ENCODE assay signal across 1 cellular context in genomic region chr11:64553554-64554201, GRCh38.
TF ChIP-seq lines count a peak whose summit lies in the region.

No MANE protein-coding gene starts in this region.

TF ChIP-seq in K562, 482 proteins besides CTCF, POLR2A, EP300 and RAD21:
- TF ChIP-seq ETV1 (tag; conservative IDR thresholded peaks at IDR 0.05; ENCODE audit: low read depth) (no peak), RB1 (IDR thresholded peaks at IDR 0.05; ENCODE audit: low read depth) (peak; percentile 67; the same call in 1 of the 2 replicates), MED1 (CRISPR knock-in tag; IDR thresholded peaks at IDR 0.05; ENCODE audit: borderline replicate concordance) (no peak), SMC3 (conservative IDR thresholded peaks at IDR 0.05; ENCODE audit: insufficient read depth, low read depth, low read length) (peak; percentile 87), CC2D1A (IDR thresholded peaks at IDR 0.05) (peak; percentile 65), STAG1 (CRISPR knock-in tag; IDR thresholded peaks at IDR 0.05; ENCODE audit: borderline replicate concordance) (peak; percentile 60; the same call in 1 of the 2 replicates), KDM1A (IDR thresholded peaks at IDR 0.05) (no peak), MAZ (CRISPR knock-in tag; conservative IDR thresholded peaks at IDR 0.05 in 1 of 2, IDR thresholded peaks at IDR 0.05 in 1 of 2) (0 out of 4 replicates have a peak, but pooled peaks of 1 of the 2 experiments have one; percentile 16), ZNF174 (CRISPR knock-in tag; IDR thresholded peaks at IDR 0.05) (no peak), DPF2 (IDR thresholded peaks at IDR 0.05) (0 out of 2 replicates have a peak, but pooled peaks have one; percentile 15), CBFA2T2 (conservative IDR thresholded peaks at IDR 0.05) (0 out of 2 replicates have a peak, but pooled peaks have one; percentile 5), RFX7 (CRISPR knock-in tag; IDR thresholded peaks at IDR 0.05) (no peak), THRA (IDR thresholded peaks at IDR 0.05) (no peak), ARID2 (IDR thresholded peaks at IDR 0.05) (0 out of 2 replicates have a peak, but pooled peaks have one; percentile 58)
- TF ChIP-seq, protein P1, sequence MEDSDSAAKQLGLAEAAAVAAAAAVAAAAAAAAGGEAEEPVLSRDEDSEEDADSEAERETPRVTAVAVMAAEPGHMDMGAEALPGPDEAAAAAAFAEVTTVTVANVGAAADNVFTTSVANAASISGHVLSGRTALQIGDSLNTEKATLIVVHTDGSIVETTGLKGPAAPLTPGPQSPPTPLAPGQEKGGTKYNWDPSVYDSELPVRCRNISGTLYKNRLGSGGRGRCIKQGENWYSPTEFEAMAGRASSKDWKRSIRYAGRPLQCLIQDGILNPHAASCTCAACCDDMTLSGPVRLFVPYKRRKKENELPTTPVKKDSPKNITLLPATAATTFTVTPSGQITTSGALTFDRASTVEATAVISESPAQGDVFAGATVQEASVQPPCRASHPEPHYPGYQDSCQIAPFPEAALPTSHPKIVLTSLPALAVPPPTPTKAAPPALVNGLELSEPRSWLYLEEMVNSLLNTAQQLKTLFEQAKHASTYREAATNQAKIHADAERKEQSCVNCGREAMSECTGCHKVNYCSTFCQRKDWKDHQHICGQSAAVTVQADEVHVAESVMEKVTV (CRISPR knock-in tag; IDR thresholded peaks at IDR 0.05), result peak; percentile 82
- TF ChIP-seq, protein P2, sequence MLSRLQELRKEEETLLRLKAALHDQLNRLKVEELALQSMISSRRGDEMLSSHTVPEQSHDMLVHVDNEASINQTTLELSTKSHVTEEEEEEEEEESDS (CRISPR knock-in tag; IDR thresholded peaks at IDR 0.05), result no peak
